In genomic region chr4:121139533-121140222, GRCh38 we compare ENCODE assay signal across 1 cellular context.
TF ChIP-seq lines count a peak whose summit lies in the region.

No MANE protein-coding gene starts in this region.

TF ChIP-seq in GM12878, 131 proteins besides CTCF, POLR2A, EP300 and RAD21 (continued from another document and continues in another):
- TF ChIP-seq E4F1 (IDR thresholded peaks at IDR 0.05; ENCODE audit: borderline replicate concordance, partially characterized antibody) (no peak), MEF2B (IDR thresholded peaks at IDR 0.05; ENCODE audit: partially characterized antibody, poor library complexity, severe bottlenecking) (peak; percentile 75), POU2F2 (IDR thresholded peaks at IDR 0.05; ENCODE audit: borderline replicate concordance, low read depth, low read length) (no peak), IKZF2 (IDR thresholded peaks at IDR 0.05) (peak; percentile 63 to 70; a peak in 3 of 4 replicates), ESRRA (IDR thresholded peaks at IDR 0.05; ENCODE audit: low read length) (no peak), ETV6 (conservative IDR thresholded peaks at IDR 0.05 in 1 of 2, IDR thresholded peaks at IDR 0.05 in 1 of 2; ENCODE audit: borderline replicate concordance in 1 of 2, low read depth in 1 of 2) (peak in 1 of 2 experiments; percentile 58; a peak in 1 of 4 replicates), SUZ12 (IDR thresholded peaks at IDR 0.05; ENCODE audit: unreplicated experiment) (no peak), BRCA1 (IDR thresholded peaks at IDR 0.05; ENCODE audit: low read depth, low read length) (no peak), NR2C2 (IDR thresholded peaks at IDR 0.05; ENCODE audit: borderline replicate concordance, control insufficient read depth, insufficient read length, low read depth) (no peak), ZZZ3 (IDR thresholded peaks at IDR 0.05; ENCODE audit: control insufficient read depth, insufficient read length, low read depth) (no peak), ZNF687 (IDR thresholded peaks at IDR 0.05) (no peak), MAX (IDR thresholded peaks at IDR 0.05; ENCODE audit: low read depth, low read length) (no peak), TBL1XR1 (IDR thresholded peaks at IDR 0.05; ENCODE audit: low read depth, low read length) (no peak), NFYA (IDR thresholded peaks at IDR 0.05; ENCODE audit: borderline replicate concordance, low read depth, low read length) (no peak), HDAC2 (IDR thresholded peaks at IDR 0.05) (no peak), RB1 (IDR thresholded peaks at IDR 0.05; ENCODE audit: borderline replicate concordance) (no peak), BCL3 (IDR thresholded peaks at IDR 0.05; ENCODE audit: borderline replicate concordance, insufficient read depth, low read depth, low read length, poor library complexity, severe bottlenecking) (no peak), CEBPZ (IDR thresholded peaks at IDR 0.05; ENCODE audit: low read depth, low read length) (no peak), HSF1 (IDR thresholded peaks at IDR 0.05; ENCODE audit: low read depth, low read length) (no peak), CEBPB (IDR thresholded peaks at IDR 0.05; ENCODE audit: borderline replicate concordance in 1 of 2, low read depth in 2 of 2, low read length in 2 of 2) (no peak), STAT3 (IDR thresholded peaks at IDR 0.05; ENCODE audit: low read depth, low read length) (no peak), TARDBP (IDR thresholded peaks at IDR 0.05; ENCODE audit: borderline replicate concordance) (no peak), NKRF (conservative IDR thresholded peaks at IDR 0.05) (no peak), ZBED1 (IDR thresholded peaks at IDR 0.05; ENCODE audit: borderline replicate concordance) (peak; percentile 88), ZBTB4 (CRISPR knock-in tag; IDR thresholded peaks at IDR 0.05) (no peak), HDGF (IDR thresholded peaks at IDR 0.05) (no peak), LARP7 (IDR thresholded peaks at IDR 0.05) (no peak), MYB (IDR thresholded peaks at IDR 0.05; ENCODE audit: borderline replicate concordance, low read depth, low read length) (no peak), CHD2 (IDR thresholded peaks at IDR 0.05; ENCODE audit: borderline replicate concordance, low read depth, low read length) (no peak), KLF5 (IDR thresholded peaks at IDR 0.05; ENCODE audit: partially characterized antibody) (no peak), KAT2A (conservative IDR thresholded peaks at IDR 0.05; ENCODE audit: control insufficient read depth, low read depth, low read length) (no peak), SRF (IDR thresholded peaks at IDR 0.05; ENCODE audit: low read depth in 2 of 2, low read length in 2 of 2) (no peak), PML (IDR thresholded peaks at IDR 0.05; ENCODE audit: low read length) (no peak), MLLT1 (IDR thresholded peaks at IDR 0.05) (no peak), IRF4 (IDR thresholded peaks at IDR 0.05; ENCODE audit: low read depth, low read length) (peak; percentile 49; the same call in 1 of the 2 replicates), GATAD2B (conservative IDR thresholded peaks at IDR 0.05; ENCODE audit: low read depth) (no peak), NFIC (IDR thresholded peaks at IDR 0.05; ENCODE audit: low read depth, low read length) (peak; percentile 97), EZH2 (IDR thresholded peaks at IDR 0.05; ENCODE audit: borderline replicate concordance, control insufficient read depth, low read depth, low read length) (no peak), NBN (IDR thresholded peaks at IDR 0.05) (no peak), PAX8 (IDR thresholded peaks at IDR 0.05) (no peak), SMAD5 (IDR thresholded peaks at IDR 0.05; ENCODE audit: low read depth) (no peak), JUND (IDR thresholded peaks at IDR 0.05; ENCODE audit: low read depth, low read length) (no peak)
